8 cellular contexts compared by ENCODE assay signal in genomic region chr13:97976551-97977375, GRCh38. TPM values are rescaled to one million over a fixed set of nuclear protein-coding genes. Genes with fewer than 3 reads are reported as not detected.
DNase-seq lines count a peak whose midpoint lies in the region; ATAC-seq and TF ChIP-seq lines count a peak whose summit lies in the region.

No MANE protein-coding gene starts in this region.

- H3K36me3 ChIP-seq in NT2/D1 (ENCODE audit: insufficient read depth, insufficient read length, low read length) = peaks cover 21% of the 10 kb centered on the region
- H3K36me3 ChIP-seq in gastrocnemius medialis = no peaks in the 10 kb centered on the region

- H3K4me1 ChIP-seq in NT2/D1 (ENCODE audit: insufficient read depth, insufficient read length) (no peaks in the 10 kb centered on the region), gastrocnemius medialis (peaks cover 41 to 46% of the 10 kb centered on the region in 2 donors)

- H3K27ac ChIP-seq in angular gyrus (ENCODE audit: low read depth, low read length) (peak overlapping the region; percentile 66), gastrocnemius medialis (peak overlapping the region; percentile 81 to 95 (median 86))

- in situ Hi-C loops in gastrocnemius medialis (cut with MboI; ENCODE audit: low sequenced_read_pairs in 4 of 4) = no loop called here

- H3K27me3 ChIP-seq in NT2/D1 (ENCODE audit: insufficient read depth, insufficient read length) (no peaks in the 10 kb centered on the region), gastrocnemius medialis (no peaks in the 10 kb centered on the region)

- H3K9me3 ChIP-seq in NT2/D1 (ENCODE audit: insufficient read depth, low read length) = no peaks in the 10 kb centered on the region
- no peaks in the 10 kb centered on the region for H3K9me3 ChIP-seq in gastrocnemius medialis

- intact Hi-C loops in gastrocnemius medialis (cut with DNase I; ENCODE audit: low total_unique reads) = loop anchor here (2.0 to 10.0 kb wide), 2 partner anchors 544 to 752 kb away; partner anchors contain the start of gene MBNL2

- DNase-seq in AG09309 (ENCODE audit: low read depth) (no peak), NT2/D1 (ENCODE audit: low read depth, low spot score) (no peak), gastrocnemius medialis (peak in 1 of 2 donors; percentile 14), hippocampal formation (lab: John Stamatoyannopoulos, UW) (no peak)

- no peak for TF ChIP-seq POLR2A in gastrocnemius medialis (IDR thresholded peaks at IDR 0.05)

- ATAC-seq in GM18498 (IDR thresholded peaks at IDR 0.05; ENCODE audit: unreplicated experiment) = peak; percentile 40
- peak; percentile 49 for ATAC-seq in HG02840 (IDR thresholded peaks at IDR 0.05; ENCODE audit: low FRiP score, unreplicated experiment)
- peak; percentile 63 to 68 for ATAC-seq in gastrocnemius medialis

- H3K4me3 ChIP-seq in AG09309 (ENCODE audit: control insufficient read depth, low read depth, low read length) (peak overlapping the region; percentile 96), NT2/D1 (ENCODE audit: insufficient read length, low read depth) (peak overlapping the region; percentile 90), iPS-11a (ENCODE audit: low read depth, low read length) (peak overlapping the region; percentile 97), gastrocnemius medialis (peak overlapping the region; percentile 70 to 88 (median 80))

- TF ChIP-seq CTCF in AG09309 (IDR thresholded peaks at IDR 0.05; ENCODE audit: control insufficient read depth, insufficient read depth, low read depth, low read length, missing control alignments) (no peak), gastrocnemius medialis (IDR thresholded peaks at IDR 0.05 in 4 of 5, conservative IDR thresholded peaks at IDR 0.05 in 1 of 5) (no peak)

- H3K9ac ChIP-seq in NT2/D1 (ENCODE audit: insufficient read length, low read depth) = peak overlapping the region; percentile 96

RNA-seq across cellular contexts. Expression of gene IPO5, which starts 23.3 kb away (rescaled TPM):
- 100 to 1,000 TPM; 157 to 184 (median 177) TPM for total RNA-seq in gastrocnemius medialis
